ENCODE assay signal across 1 cellular context in genomic region chr20:63705232-63706026, GRCh38.
TF ChIP-seq lines count a peak whose summit lies in the region.

No MANE protein-coding gene starts in this region.

TF ChIP-seq in WTC11, 78 proteins besides CTCF, POLR2A, EP300 and RAD21 (continued from another document):
- no peak for TF ChIP-seq CBFB (CRISPR knock-in tag; IDR thresholded peaks at IDR 0.05; ENCODE audit: low read depth)
- TF ChIP-seq EMX1 (CRISPR knock-in tag; IDR thresholded peaks at IDR 0.05), result no peak
- TF ChIP-seq JUN (CRISPR knock-in tag; IDR thresholded peaks at IDR 0.05), result no peak
TF ChIP-seq in WTC11: peak in this region for 0.
